Comparison of ENCODE assay signal across 16 cellular contexts in genomic region chr11:132186699-132187098, GRCh38.
DNase-seq lines count a peak whose midpoint lies in the region; ATAC-seq and TF ChIP-seq lines count a peak whose summit lies in the region.
"Had no signal": no experiment of that assay in that cellular context is flagged by ENCODE, and none has a peak within 500 bp of the region (broad histone marks: within the 10 kb centered on the region; RNA-seq: fewer than 3 reads in every experiment).

No MANE protein-coding gene starts in this region.

- TF ChIP-seq CTCF in AG09319 (IDR thresholded peaks at IDR 0.05; ENCODE audit: low read depth, low read length) (peak; percentile 12), GM12874 (IDR thresholded peaks at IDR 0.05; ENCODE audit: insufficient read depth, low read depth, low read length) (peak; percentile 40; the same call in 1 of the 2 replicates), WTC11 (IDR thresholded peaks at IDR 0.05) (no peak; the same call in 1 of the 2 replicates)

- no peaks in the 10 kb centered on the region for H3K4me1 Mint-ChIP-seq in WTC11
- H3K4me1 Mint-ChIP-seq: IgD-negative memory B cell had no signal

- ATAC-seq in WTC11: peak; percentile 64

- no peaks in the 10 kb centered on the region for H3K36me3 Mint-ChIP-seq in WTC11
- H3K36me3 Mint-ChIP-seq: IgD-negative memory B cell had no signal

- H3K27ac Mint-ChIP-seq in WTC11: no peak overlapping the region
- H3K27ac Mint-ChIP-seq: IgD-negative memory B cell had no signal

- no peak overlapping the region for H3K4me3 Mint-ChIP-seq in WTC11
- H3K4me3 Mint-ChIP-seq: IgD-negative memory B cell had no signal

- CTCF ChIA-PET in WTC11 (lab: Charles Lee): interaction anchor here (0.6 to 2.5 kb wide), 11 partner anchors 9 to 319 kb away, joined by 3 to 13 read pairs (median 3); no protein-coding TSS in a partner anchor

- POLR2A ChIA-PET in WTC11 (lab: Charles Lee): no interaction called here

- no peaks in the 10 kb centered on the region for H3K9me3 Mint-ChIP-seq in WTC11

- DNase-seq in AG09319 (ENCODE audit: extremely low read depth, low read depth): no peak
- peak; percentile 62 for DNase-seq in WTC11 (ENCODE audit: low spot score)
- peak; percentile 25 for DNase-seq in iPS DF 4.7 (ENCODE audit: extremely low read depth, low spot score)
- no peak for DNase-seq in NCI-H1694 treated with DMSO at 0.1 percent for 48 hours (lab: John Stamatoyannopoulos, UW)
- DNase-seq in NCI-H524 treated with DMSO at 0.1 percent for 48 hours (lab: John Stamatoyannopoulos, UW): no peak
- no peak for DNase-seq in COLO829 (ENCODE audit: low spot score)
- DNase-seq in NCI-H2029 (lab: John Stamatoyannopoulos, UW): no peak
- DNase-seq: activated CD4-positive, CD25-positive, alpha-beta regulatory T cell treated with anti-CD3 and anti-CD28 coated beads, Interleukin-2, amount 50 U/mL, for 72 hours; activated T-cell treated with anti-CD3 and anti-CD28 coated beads, Interleukin-2, amount 50 U/mL, for 48 hours; AML-193; mesenchymal stem cell; NCI-H1436; stimulated activated CD4-positive, alpha-beta T cell treated with anti-CD3 and anti-CD28 coated beads, Interleukin-4, amount 100 ng/mL, for 24 hours; stimulated activated naive CD4-positive, alpha-beta T cell had no signal

- H3K27me3 Mint-ChIP-seq in WTC11 (ENCODE audit: low read depth): no peaks in the 10 kb centered on the region
- H3K27me3 Mint-ChIP-seq: IgD-negative memory B cell had no signal

TF ChIP-seq in WTC11, 78 proteins besides CTCF, POLR2A, EP300 and RAD21:
- TF ChIP-seq, protein P1, sequence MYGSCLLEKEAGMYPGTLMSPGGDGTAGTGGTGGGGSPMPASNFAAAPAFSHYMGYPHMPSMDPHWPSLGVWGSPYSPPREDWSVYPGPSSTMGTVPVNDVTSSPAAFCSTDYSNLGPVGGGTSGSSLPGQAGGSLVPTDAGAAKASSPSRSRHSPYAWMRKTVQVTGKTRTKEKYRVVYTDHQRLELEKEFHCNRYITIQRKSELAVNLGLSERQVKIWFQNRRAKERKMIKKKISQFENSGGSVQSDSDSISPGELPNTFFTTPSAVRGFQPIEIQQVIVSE (CRISPR knock-in tag; IDR thresholded peaks at IDR 0.05; ENCODE audit: borderline replicate concordance): no peak
- no peak for TF ChIP-seq ZNF138 (CRISPR knock-in tag; conservative IDR thresholded peaks at IDR 0.05)
- TF ChIP-seq MXD4 (CRISPR knock-in tag; IDR thresholded peaks at IDR 0.05; ENCODE audit: borderline replicate concordance): no peak
- TF ChIP-seq, protein P2, sequence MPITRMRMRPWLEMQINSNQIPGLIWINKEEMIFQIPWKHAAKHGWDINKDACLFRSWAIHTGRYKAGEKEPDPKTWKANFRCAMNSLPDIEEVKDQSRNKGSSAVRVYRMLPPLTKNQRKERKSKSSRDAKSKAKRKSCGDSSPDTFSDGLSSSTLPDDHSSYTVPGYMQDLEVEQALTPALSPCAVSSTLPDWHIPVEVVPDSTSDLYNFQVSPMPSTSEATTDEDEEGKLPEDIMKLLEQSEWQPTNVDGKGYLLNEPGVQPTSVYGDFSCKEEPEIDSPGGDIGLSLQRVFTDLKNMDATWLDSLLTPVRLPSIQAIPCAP (CRISPR knock-in tag; IDR thresholded peaks at IDR 0.05): no peak
- TF ChIP-seq USF2 (CRISPR knock-in tag; IDR thresholded peaks at IDR 0.05): no peak

Comparison
In these comparisons a context has a peak if more than half of its experiments do, and no peak if none do; other contexts are left out.
1. DNase-seq: peak in WTC11 (single experiment) and iPS DF 4.7 (single experiment); none in AG09319 (single experiment), NCI-H1694 treated with DMSO at 0.1 percent for 48 hours (single experiment), NCI-H524 treated with DMSO at 0.1 percent for 48 hours (single experiment), COLO829 (single experiment) and NCI-H2029 (single experiment).